ENCODE assay signal across 21 cellular contexts in genomic region chr6:112941613-112942012, GRCh38.
"Had no signal": no experiment of that assay in that cellular context is flagged by ENCODE, and none has a peak within 500 bp of the region (broad histone marks: within the 10 kb centered on the region; RNA-seq: fewer than 3 reads in every experiment).

No MANE protein-coding gene starts in this region.

- DNase-seq: MV-4-11, NCI-H1048, NCI-H1105, NCI-H1417, NCI-H1436 treated with DMSO at 0.1 percent for 48 hours, NCI-H1694, NCI-H2029, NCI-H2081 treated with DMSO at 0.1 percent for 48 hours, NCI-H2171, NCI-H226, NCI-H446, NCI-H510A, NCI-H524 treated with DMSO at 0.1 percent for 48 hours, NCI-H69, NCI-H774, SHP77, SJCRH30 had no signal

- H3K36me3 Mint-ChIP-seq: IgD-negative memory B cell had no signal

- H3K27ac Mint-ChIP-seq: IgD-negative memory B cell had no signal

- H3K4me1 ChIP-seq: SJCRH30 had no signal

- H3K27ac ChIP-seq: KMS-11, RWPE1, SJCRH30 had no signal

- H3K4me2 ChIP-seq: KMS-11 had no signal

- H3K9me3 ChIP-seq: SJCRH30 had no signal

- H3K4me3 ChIP-seq: K562, SJCRH30 had no signal

- H3K9ac ChIP-seq: KMS-11 had no signal

- H3K27me3 ChIP-seq: SJCRH30 had no signal

- H3K36me3 ChIP-seq: SJCRH30 had no signal

- H3K4me3 Mint-ChIP-seq: IgD-negative memory B cell had no signal

- H3K4me1 Mint-ChIP-seq: IgD-negative memory B cell had no signal
